Comparison of ENCODE assay signal across 1 cellular context in the genomic region with DNA sequence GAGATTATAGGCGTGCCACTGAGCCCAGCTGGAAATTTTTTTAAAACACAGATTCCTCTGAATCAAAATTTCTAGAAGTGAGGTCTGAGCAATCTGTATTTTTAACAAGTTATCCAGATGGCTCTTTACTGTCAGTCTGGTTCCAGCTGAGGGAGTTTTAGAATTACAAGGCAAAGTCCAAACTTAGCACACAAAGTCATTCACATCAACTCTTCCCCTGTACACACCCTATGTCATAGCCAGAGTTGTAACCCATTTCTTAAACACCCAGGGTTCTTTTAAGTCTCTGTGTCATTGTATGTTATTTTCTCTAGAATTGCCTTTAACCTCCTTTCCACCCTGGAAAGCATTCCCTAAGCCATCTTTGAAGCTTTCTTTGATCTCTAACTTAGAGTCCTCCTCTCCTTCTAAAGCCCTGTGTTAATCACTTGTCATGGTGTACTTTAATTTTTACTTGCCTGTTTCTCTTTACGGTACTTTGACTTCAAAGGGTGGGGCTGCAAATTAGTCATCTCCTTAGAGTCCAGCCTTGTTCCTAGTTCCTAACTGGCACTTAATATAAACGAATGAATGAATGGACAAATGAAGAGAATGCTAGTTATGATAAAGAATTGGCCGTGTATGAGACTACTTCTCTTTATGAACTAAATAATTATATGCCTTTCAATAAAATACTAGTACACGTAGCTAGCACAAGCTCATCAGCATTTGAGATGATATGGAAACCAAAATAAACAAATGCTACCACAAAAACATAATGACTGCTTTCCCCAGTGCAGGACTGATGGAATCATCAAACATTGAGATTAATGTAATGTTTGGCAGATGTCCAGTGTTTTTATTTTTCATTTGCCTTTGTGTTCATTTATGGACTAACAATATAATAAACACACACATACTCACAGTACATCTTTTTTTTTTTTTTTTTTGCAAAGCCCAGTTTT.
TF ChIP-seq lines count a peak whose summit lies in the region.

No MANE protein-coding gene starts in this region.

TF ChIP-seq in HepG2, 621 proteins besides CTCF, POLR2A, EP300 and RAD21 (continued from another document):
- TF ChIP-seq, protein P1, sequence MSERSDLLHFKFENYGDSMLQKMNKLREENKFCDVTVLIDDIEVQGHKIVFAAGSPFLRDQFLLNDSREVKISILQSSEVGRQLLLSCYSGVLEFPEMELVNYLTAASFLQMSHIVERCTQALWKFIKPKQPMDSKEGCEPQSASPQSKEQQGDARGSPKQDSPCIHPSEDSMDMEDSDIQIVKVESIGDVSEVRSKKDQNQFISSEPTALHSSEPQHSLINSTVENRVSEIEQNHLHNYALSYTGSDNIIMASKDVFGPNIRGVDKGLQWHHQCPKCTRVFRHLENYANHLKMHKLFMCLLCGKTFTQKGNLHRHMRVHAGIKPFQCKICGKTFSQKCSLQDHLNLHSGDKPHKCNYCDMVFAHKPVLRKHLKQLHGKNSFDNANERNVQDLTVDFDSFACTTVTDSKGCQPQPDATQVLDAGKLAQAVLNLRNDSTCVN (CRISPR knock-in tag; IDR thresholded peaks at IDR 0.05; ENCODE audit: borderline replicate concordance), result 0 out of 2 replicates have a peak, but pooled peaks have one; percentile 7
- TF ChIP-seq TGIF2 (CRISPR knock-in tag; IDR thresholded peaks at IDR 0.05), result 0 out of 2 replicates have a peak, but pooled peaks have one; percentile 20
- TF ChIP-seq FOXA1 (IDR thresholded peaks at IDR 0.05), result no peak
- TF ChIP-seq FOXA1 (CRISPR knock-in tag; IDR thresholded peaks at IDR 0.05), result peak; percentile 33; the same call in 1 of the 2 replicates
- TF ChIP-seq CREM (IDR thresholded peaks at IDR 0.05), result peak; percentile 25; the same call in 1 of the 2 replicates
- TF ChIP-seq CREM (CRISPR knock-in tag; IDR thresholded peaks at IDR 0.05), result no peak
